In the genomic region with DNA sequence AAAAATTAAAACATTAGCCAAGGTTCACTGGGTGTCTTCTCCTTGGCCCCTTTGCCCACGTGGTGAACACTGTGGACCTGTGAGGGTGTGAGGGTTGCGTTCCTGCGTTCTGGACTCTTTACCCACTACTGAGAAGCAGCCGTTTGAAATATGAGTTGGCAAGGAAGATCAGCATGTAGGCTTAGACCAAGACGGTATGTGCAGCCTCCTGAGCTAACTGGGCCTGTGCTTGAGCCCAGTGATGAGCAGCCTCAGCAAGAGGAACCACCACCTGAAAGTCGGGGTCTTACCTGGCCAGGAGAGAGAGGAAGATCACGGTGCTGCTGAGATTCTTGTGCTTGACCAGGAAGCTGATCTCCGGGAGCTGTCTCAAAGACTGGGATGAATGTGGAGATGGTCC, we compare ENCODE assay signal across 16 cellular contexts. TPM values are rescaled to one million over a fixed set of nuclear protein-coding genes. Genes with fewer than 3 reads are reported as not detected.
DNase-seq lines count a peak whose midpoint lies in the region; ATAC-seq and TF ChIP-seq lines count a peak whose summit lies in the region.
"Had no signal": no experiment of that assay in that cellular context is flagged by ENCODE, and none has a peak within 500 bp of the region (broad histone marks: within the 10 kb centered on the region; RNA-seq: fewer than 3 reads in every experiment).

No MANE protein-coding gene starts in this region.

- H3K9me3 ChIP-seq in right atrium auricular region = no peaks in the 10 kb centered on the region
- H3K9me3 ChIP-seq in muscle layer of duodenum (ENCODE audit: control insufficient read depth in 1 of 2, low read length in 2 of 2) = no peaks in the 10 kb centered on the region
- H3K9me3 ChIP-seq in aorta (ENCODE audit: control insufficient read depth, low read length) = no peaks in the 10 kb centered on the region
- H3K9me3 ChIP-seq: A549, MG63 had no signal

- TF ChIP-seq CTCF in right atrium auricular region (IDR thresholded peaks at IDR 0.05) = no peak

- DNase-seq in right atrium auricular region (ENCODE audit: low spot score) = peak; percentile 36
- DNase-seq in Right ventricle myocardium inferior (ENCODE audit: missing footprints) = no peak
- DNase-seq in activated CD8-positive, alpha-beta memory T cell treated with anti-CD3 and anti-CD28 coated beads, Interleukin-2, amount 50 U/mL, for 48 hours = peak; percentile 28
- peak; percentile 7 to 42 for DNase-seq in aorta
- no peak for DNase-seq in SKM-1 treated with dmso at 0.1 percent for 144 hours (lab: John Stamatoyannopoulos, UW; ENCODE audit: unreplicated experiment)
- DNase-seq in activated naive CD4-positive, alpha-beta T cell (lab: John Stamatoyannopoulos, UW) = no peak
- DNase-seq: DMS 273 treated with DMSO at 0.1 percent for 48 hours, GF-D8, GM23248, MG63, NCI-H1092 treated with DMSO at 0.1 percent for 48 hours, NCI-H524 had no signal

- H3K27ac ChIP-seq in right atrium auricular region (no peak overlapping the region), muscle layer of duodenum (ENCODE audit: low read length) (peak overlapping the region; percentile 11), aorta (ENCODE audit: low read depth in 1 of 2, low read length in 2 of 2) (no peak overlapping the region)
- H3K27ac ChIP-seq: A549, C4-2B, GM23248 had no signal

- WGBS in aorta, 2 donors = 80 to 85% methylated on average over 8 of the region's 8 CpGs

- intact Hi-C loops in Right ventricle myocardium inferior (cut with DNase I) = no loop called here
- intact Hi-C loops in aorta (cut with DNase I) = no loop called here

- H3K36me3 ChIP-seq in right atrium auricular region (peaks cover 14% of the 10 kb centered on the region), muscle layer of duodenum (ENCODE audit: control insufficient read depth in 1 of 2, insufficient read depth in 2 of 2, low read length in 2 of 2) (peaks cover 0 to 10% of the 10 kb centered on the region in 2 donors), aorta (ENCODE audit: control insufficient read depth in 1 of 2, insufficient read depth in 2 of 2, low read length in 1 of 2) (no peaks in the 10 kb centered on the region)
- H3K36me3 ChIP-seq: MG63 had no signal

- no peak overlapping the region for H3K4me3 ChIP-seq in right atrium auricular region
- no peak overlapping the region for H3K4me3 ChIP-seq in muscle layer of duodenum (ENCODE audit: low read depth in 1 of 2, low read length in 2 of 2)
- no peak overlapping the region for H3K4me3 ChIP-seq in aorta (ENCODE audit: low read length in 2 of 2)
- H3K4me3 ChIP-seq: A549, GM23248, MG63 had no signal

- H3K27me3 ChIP-seq in right atrium auricular region (no peaks in the 10 kb centered on the region), muscle layer of duodenum (ENCODE audit: low read depth, low read length) (no peaks in the 10 kb centered on the region), aorta (ENCODE audit: control insufficient read depth in 1 of 2, insufficient read depth in 2 of 2, low read length in 1 of 2) (no peaks in the 10 kb centered on the region)
- H3K27me3 ChIP-seq: MG63 had no signal

- no peak for ATAC-seq in Right ventricle myocardium inferior
- ATAC-seq in aorta (ENCODE audit: low FRiP score) = no peak
- ATAC-seq in HG03520 (IDR thresholded peaks at IDR 0.05; ENCODE audit: unreplicated experiment) = no peak
- ATAC-seq: A549 had no signal

- H3K4me1 ChIP-seq in right atrium auricular region (no peaks in the 10 kb centered on the region), muscle layer of duodenum (ENCODE audit: control insufficient read depth in 1 of 2, insufficient read depth in 2 of 2, low read length in 2 of 2) (no peaks in the 10 kb centered on the region), aorta (ENCODE audit: control insufficient read depth in 1 of 2, insufficient read depth in 2 of 2, low read length in 2 of 2) (no peaks in the 10 kb centered on the region)
- H3K4me1 ChIP-seq: A549 had no signal

RNA-seq across cellular contexts. Expression of gene RGS12, which starts 19.5 kb away (rescaled TPM):
- 1 to 10 TPM; 7.0 to 9.9 TPM for total RNA-seq in right atrium auricular region
- 21.0 TPM for total RNA-seq in Right ventricle myocardium inferior
- total RNA-seq in aorta = 10 to 100 TPM; 23.9 to 40.4 TPM
- 10 to 100 TPM; 10.3 to 28.2 TPM for polyA plus RNA-seq in aorta

Comparison
In these comparisons a context has a peak if more than half of its experiments do, and no peak if none do; other contexts are left out.
1. DNase-seq: peak in right atrium auricular region (single experiment), activated CD8-positive, alpha-beta memory T cell treated with anti-CD3 and anti-CD28 coated beads, Interleukin-2, amount 50 U/mL, for 48 hours (single experiment) and aorta (2 of 2); none in Right ventricle myocardium inferior (single experiment), SKM-1 treated with dmso at 0.1 percent for 144 hours (single experiment) and activated naive CD4-positive, alpha-beta T cell (0 of 4).